9 cellular contexts compared by ENCODE assay signal in genomic region chr3:42461762-42462161, GRCh38. TPM values are rescaled to one million over a fixed set of nuclear protein-coding genes. Genes with fewer than 3 reads are reported as not detected.
"Had no signal": no experiment of that assay in that cellular context is flagged by ENCODE, and none has a peak within 500 bp of the region (broad histone marks: within the 10 kb centered on the region; RNA-seq: fewer than 3 reads in every experiment).

No MANE protein-coding gene starts in this region.

- H3K4me3 ChIP-seq: GM12878 had no signal

- FAIRE-seq: G401.6, GM12878, GM12891, GM12892, GM18507, GM19239 had no signal

- DNase-seq: GDM1, GF-D8 had no signal

- ATAC-seq: GM12878 had no signal

RNA-seq across cellular contexts. Expression of gene LYZL4, which starts 51.4 kb away (rescaled TPM):
- total RNA-seq: G401 had no signal
